8 cellular contexts compared by ENCODE assay signal in genomic region chr10:74991435-74991834, GRCh38.
A peak's percentile ranks its signal among the peaks of the same experiment; 100 is the strongest.
DNase-seq lines count a peak whose midpoint lies in the region; ATAC-seq and TF ChIP-seq lines count a peak whose summit lies in the region.

No MANE protein-coding gene starts in this region.

- intact Hi-C loops in thyroid gland (cut with DNase I) = no loop called here

- no peaks in the 10 kb centered on the region for H3K27me3 Mint-ChIP-seq in activated CD8-positive, alpha-beta memory T cell treated with anti-CD3 and anti-CD28 coated beads, Interleukin-2, amount 10 ng/mL, durations not matched to agents 7 days and 5 days

- H3K9me3 ChIP-seq in thyroid gland = no peaks in the 10 kb centered on the region

- peaks cover 32% of the 10 kb centered on the region for H3K36me3 Mint-ChIP-seq in activated CD8-positive, alpha-beta memory T cell treated with anti-CD3 and anti-CD28 coated beads, Interleukin-2, amount 10 ng/mL, durations not matched to agents 7 days and 5 days

- H3K27ac Mint-ChIP-seq in activated CD8-positive, alpha-beta memory T cell treated with anti-CD3 and anti-CD28 coated beads, Interleukin-2, amount 10 ng/mL, durations not matched to agents 7 days and 5 days = peak overlapping the region; percentile 45

- H3K4me3 Mint-ChIP-seq in activated CD8-positive, alpha-beta memory T cell treated with anti-CD3 and anti-CD28 coated beads, Interleukin-2, amount 10 ng/mL, durations not matched to agents 7 days and 5 days = no peak overlapping the region

- no peak for DNase-seq in activated CD8-positive, alpha-beta memory T cell treated with anti-CD3 and anti-CD28 coated beads, Interleukin-2, amount 10 ng/mL, durations not matched to agents 7 days and 5 days
- DNase-seq in activated CD8-positive, alpha-beta memory T cell treated with anti-CD3 and anti-CD28 coated beads, Interleukin-2, amount 50 U/mL, for 48 hours = no peak
- DNase-seq in NCI-H460 (ENCODE audit: extremely low read depth, low read depth) (peak; percentile 54), thyroid gland (no peak), islet precursor cell (no peak), dedifferentiated amniotic fluid mesenchymal stem cell (ENCODE audit: extremely low spot score) (no peak), NCI-H1694 treated with DMSO at 0.1 percent for 48 hours (lab: John Stamatoyannopoulos, UW) (no peak)

- H3K4me1 Mint-ChIP-seq in activated CD8-positive, alpha-beta memory T cell treated with anti-CD3 and anti-CD28 coated beads, Interleukin-2, amount 10 ng/mL, durations not matched to agents 7 days and 5 days = peaks cover 34% of the 10 kb centered on the region

- peak; percentile 91 for ATAC-seq in activated CD8-positive, alpha-beta memory T cell treated with anti-CD3 and anti-CD28 coated beads, Interleukin-2, amount 10 ng/mL, durations not matched to agents 7 days and 5 days
- ATAC-seq in esophagus mucosa = peak; percentile 78

- CTCF ChIA-PET in activated CD8-positive, alpha-beta memory T cell treated with anti-CD3 and anti-CD28 coated beads, Interleukin-2, amount 10 ng/mL, durations not matched to agents 7 days and 5 days (lab: Charles Lee) = interaction anchor here (0.7 to 1.1 kb wide), 2 partner anchors 13 to 244 kb away, joined by 3 read pairs; partner anchors contain the start of gene COMTD1

- no peaks in the 10 kb centered on the region for H3K27me3 ChIP-seq in thyroid gland

- H3K4me3 ChIP-seq in thyroid gland (replicated peaks in 1 of 3) = no peak overlapping the region

- H3K4me1 ChIP-seq in thyroid gland = no peaks in the 10 kb centered on the region

- TF ChIP-seq POLR2A in thyroid gland (IDR thresholded peaks at IDR 0.05) = no peak

- H3K36me3 ChIP-seq in thyroid gland = no peaks in the 10 kb centered on the region

- H3K9me3 Mint-ChIP-seq in activated CD8-positive, alpha-beta memory T cell treated with anti-CD3 and anti-CD28 coated beads, Interleukin-2, amount 10 ng/mL, durations not matched to agents 7 days and 5 days (ENCODE audit: low read depth) = no peaks in the 10 kb centered on the region

- no peak overlapping the region for H3K27ac ChIP-seq in thyroid gland

- TF ChIP-seq CTCF in thyroid gland (IDR thresholded peaks at IDR 0.05) = peak in 4 of 6 experiments; percentile 8 to 44 (median 20)
